ENCODE assay signal across 8 cellular contexts in genomic region chr3:14145670-14146380, GRCh38. TPM values are rescaled to one million over a fixed set of nuclear protein-coding genes. Genes with fewer than 3 reads are reported as not detected.
DNase-seq lines count a peak whose midpoint lies in the region; ATAC-seq and TF ChIP-seq lines count a peak whose summit lies in the region.

No MANE protein-coding gene starts in this region.

- no peak overlapping the region for H3K4me3 ChIP-seq in right cardiac atrium (ENCODE audit: low read length)

- CTCF ChIA-PET in activated B cell treated with CpG ODN at 0.5 μM for 24 hours (lab: Charles Lee): interaction anchor here (1.6 kb wide), 1 partner anchor 249 kb away, joined by 6 read pairs; no protein-coding TSS in a partner anchor

- peaks cover 71% of the 10 kb centered on the region for H3K36me3 Mint-ChIP-seq in activated B cell treated with CpG ODN at 0.5 μM for 24 hours (ENCODE audit: low read depth)

- no peak for ATAC-seq in activated B cell treated with CpG ODN at 0.5 μM for 24 hours (ENCODE audit: low read depth)
- ATAC-seq in right cardiac atrium: no peak
- ATAC-seq in HG03135 (IDR thresholded peaks at IDR 0.05; ENCODE audit: unreplicated experiment): no peak

- no peak overlapping the region for H3K4me3 Mint-ChIP-seq in activated B cell treated with CpG ODN at 0.5 μM for 24 hours

- H3K9me3 ChIP-seq in right cardiac atrium (ENCODE audit: control insufficient read depth, low read length): no peaks in the 10 kb centered on the region

- H3K27me3 Mint-ChIP-seq in activated B cell treated with CpG ODN at 0.5 μM for 24 hours: no peaks in the 10 kb centered on the region

- peak overlapping the region; percentile 19 for H3K27ac ChIP-seq in right cardiac atrium (ENCODE audit: low read length)

- 85% methylated on average over 10 of the region's 10 CpGs for WGBS in right cardiac atrium

- no peaks in the 10 kb centered on the region for H3K27me3 ChIP-seq in right cardiac atrium (ENCODE audit: control insufficient read depth, insufficient read depth)

- POLR2A ChIA-PET in activated B cell treated with CpG ODN at 0.5 μM for 24 hours (lab: Charles Lee): interaction anchor here (1.1 kb wide), 1 partner anchor 33 kb away, joined by 4 read pairs; the partner anchor contains the start of genes LSM3 and XPC

- H3K27ac Mint-ChIP-seq in activated B cell treated with CpG ODN at 0.5 μM for 24 hours: peak overlapping the region; percentile 96

- no peak for TF ChIP-seq CTCF in activated B cell treated with CpG ODN at 0.5 μM for 24 hours (IDR thresholded peaks at IDR 0.05)

- peaks cover 14% of the 10 kb centered on the region for H3K4me1 ChIP-seq in right cardiac atrium (ENCODE audit: control insufficient read depth, insufficient read depth, low read length)

- no peaks in the 10 kb centered on the region for H3K9me3 Mint-ChIP-seq in activated B cell treated with CpG ODN at 0.5 μM for 24 hours

- intact Hi-C loops in activated B cell treated with CpG ODN at 0.5 μM for 24 hours (cut with micrococcal nuclease) (no loop called here), right cardiac atrium (cut with DNase I) (no loop called here)

- DNase-seq in DMS53 (lab: John Stamatoyannopoulos, UW) (peak; percentile 8), DMS53 treated with DMSO at 0.1 percent for 48 hours (lab: John Stamatoyannopoulos, UW; ENCODE audit: unreplicated experiment) (no peak), activated B cell treated with CpG ODN at 0.5 μM for 24 hours (no peak), right cardiac atrium (peak in 1 of 3 donors; percentile 52), NCI-H2171 treated with DMSO at 0.1 percent for 48 hours (lab: John Stamatoyannopoulos, UW) (no peak), GDM1 (lab: John Stamatoyannopoulos, UW) (no peak)
- DNase-seq in stimulated activated CD8-positive, alpha-beta memory T cell treated with anti-CD3 and anti-CD28 coated beads, Interleukin-4, amount 100 ng/mL, for 48 hours: peak; percentile 20

- peaks cover 20% of the 10 kb centered on the region for H3K4me1 Mint-ChIP-seq in activated B cell treated with CpG ODN at 0.5 μM for 24 hours

RNA-seq across cellular contexts. Expression of gene TMEM43, which starts 21.0 kb away (rescaled TPM):
- total RNA-seq in activated B cell treated with CpG ODN at 0.5 μM for 24 hours: 30.7 and 32.3 TPM in 2 replicates
- total RNA-seq in right cardiac atrium: 100 to 1,000 TPM in 1 of 4 donors, 10 to 100 TPM in 3; 52.4 to 103 (median 68.7) TPM
- 46.7 TPM for polyA plus RNA-seq in right cardiac atrium

RNA-seq across cellular contexts. Expression of gene CHCHD4, which starts 21.2 kb away (rescaled TPM):
- total RNA-seq in activated B cell treated with CpG ODN at 0.5 μM for 24 hours: 9.2 and 9.8 TPM in 2 replicates
- total RNA-seq in right cardiac atrium: 10 to 100 TPM; 21.0 to 30.9 (median 27.4) TPM
- polyA plus RNA-seq in right cardiac atrium: 33.4 TPM

RNA-seq across cellular contexts. Expression of gene XPC, which starts 32.6 kb away (rescaled TPM):
- 35.4 and 35.6 TPM in 2 replicates for total RNA-seq in activated B cell treated with CpG ODN at 0.5 μM for 24 hours
- total RNA-seq in right cardiac atrium: 10 to 100 TPM; 10.7 to 16.1 (median 14.4) TPM
- polyA plus RNA-seq in right cardiac atrium: 8.8 TPM

RNA-seq across cellular contexts. Expression of gene LSM3, which starts 32.8 kb away (rescaled TPM):
- 12.9 and 14.2 TPM in 2 replicates for total RNA-seq in activated B cell treated with CpG ODN at 0.5 μM for 24 hours
- 10 to 100 TPM; 13.5 to 16.5 (median 15.2) TPM for total RNA-seq in right cardiac atrium
- polyA plus RNA-seq in right cardiac atrium: 17.8 TPM

Comparison
In these comparisons a context has a peak if more than half of its experiments do, and no peak if none do; other contexts are left out.
1. DNase-seq: peak in DMS53 (single experiment) and stimulated activated CD8-positive, alpha-beta memory T cell treated with anti-CD3 and anti-CD28 coated beads, Interleukin-4, amount 100 ng/mL, for 48 hours (single experiment); none in DMS53 treated with DMSO at 0.1 percent for 48 hours (single experiment), activated B cell treated with CpG ODN at 0.5 μM for 24 hours (single experiment), NCI-H2171 treated with DMSO at 0.1 percent for 48 hours (single experiment) and GDM1 (single experiment).